In the genomic region with DNA sequence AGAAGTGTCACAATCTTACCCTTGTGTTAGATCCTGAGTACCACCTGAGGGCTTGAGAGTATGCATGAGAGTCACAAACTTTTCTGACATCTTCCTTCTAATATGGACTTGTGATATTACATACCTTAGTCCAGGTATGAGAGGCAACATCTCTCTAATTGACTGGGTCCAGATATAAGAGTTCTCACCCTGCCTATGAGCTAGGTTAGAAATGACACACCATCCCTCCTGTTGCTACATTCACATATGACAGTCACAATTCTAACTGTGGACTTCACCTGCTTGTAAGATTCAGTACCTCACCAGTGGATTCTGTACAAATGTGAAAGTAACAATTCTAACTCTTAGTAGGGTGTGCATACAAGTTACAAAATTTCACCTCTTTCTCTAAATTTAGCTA, we compare ENCODE assay signal across 17 cellular contexts.
DNase-seq lines count a peak whose midpoint lies in the region; ATAC-seq lines count a peak whose summit lies in the region.
"Had no signal": no experiment of that assay in that cellular context is flagged by ENCODE, and none has a peak within 500 bp of the region (broad histone marks: within the 10 kb centered on the region; RNA-seq: fewer than 3 reads in every experiment).

No MANE protein-coding gene starts in this region.

- intact Hi-C loops in activated CD4-positive, alpha-beta T cell treated with anti-CD3 and anti-CD28 coated beads for 36 hours (cut with DNase I, micrococcal nuclease) = no loop called here

- DNase-seq in activated CD4-positive, alpha-beta T cell treated with anti-CD3 and anti-CD28 coated beads for 36 hours = no peak
- no peak for DNase-seq in activated CD4-positive, alpha-beta T cell treated with anti-CD3 and anti-CD28 coated beads for 48 hours
- no peak for DNase-seq in activated naive CD4-positive, alpha-beta T cell treated with anti-CD3 and anti-CD28 coated beads, Interleukin-2, amount 50 U/mL, for 16 hours
- DNase-seq in stimulated activated naive CD8-positive, alpha-beta T cell treated with anti-CD3 and anti-CD28 coated beads, Interleukin-15, amount 100 ng/mL, for 72 hours = no peak
- no peak for DNase-seq in stimulated activated naive CD8-positive, alpha-beta T cell treated with anti-CD3 and anti-CD28 coated beads, Interleukin-15, Interleukin-2, amounts not matched to agents 100 U/mL and 50 U/mL, for 24 hours
- peak in 1 of 2 donors; percentile 38 for DNase-seq in stimulated activated effector memory CD8-positive, alpha-beta T cell treated with anti-CD3 and anti-CD28 coated beads, Interleukin-12 subunit alpha, Interleukin-12 subunit beta, amount 100 ng/mL, for 72 hours (ENCODE audit: low spot score in 2 of 2)
- DNase-seq: AML-193; Caco-2; Calu3; CD4-positive, alpha-beta T cell; CD8-positive, alpha-beta T cell; DMS79 treated with DMSO at 0.1 percent for 48 hours; GF-D8 had no signal

- no peak overlapping the region for H3K4me3 Mint-ChIP-seq in activated CD4-positive, alpha-beta T cell treated with anti-CD3 and anti-CD28 coated beads for 36 hours
- H3K4me3 Mint-ChIP-seq in activated naive CD4-positive, alpha-beta T cell treated with anti-CD3 and anti-CD28 coated beads, Interleukin-2, amount 50 U/mL, for 24 hours = no peak overlapping the region
- H3K4me3 Mint-ChIP-seq in stimulated activated naive CD8-positive, alpha-beta T cell treated with anti-CD3 and anti-CD28 coated beads, Interleukin-15, amount 100 ng/mL, for 72 hours = no peak overlapping the region
- H3K4me3 Mint-ChIP-seq in stimulated activated effector memory CD8-positive, alpha-beta T cell treated with anti-CD3 and anti-CD28 coated beads, Interleukin-12 subunit alpha, Interleukin-12 subunit beta, amount 100 ng/mL, for 72 hours = no peak overlapping the region
- H3K4me3 Mint-ChIP-seq: B cell; CD4-positive, alpha-beta T cell; CD8-positive, alpha-beta T cell had no signal

- H3K4me1 Mint-ChIP-seq in activated CD4-positive, alpha-beta T cell treated with anti-CD3 and anti-CD28 coated beads for 36 hours = peaks cover 50% of the 10 kb centered on the region
- H3K4me1 Mint-ChIP-seq in activated naive CD4-positive, alpha-beta T cell treated with anti-CD3 and anti-CD28 coated beads, Interleukin-2, amount 50 U/mL, for 24 hours = peaks cover 37% of the 10 kb centered on the region
- H3K4me1 Mint-ChIP-seq in stimulated activated naive CD8-positive, alpha-beta T cell treated with anti-CD3 and anti-CD28 coated beads, Interleukin-15, amount 100 ng/mL, for 72 hours = peaks cover 32% of the 10 kb centered on the region
- H3K4me1 Mint-ChIP-seq in stimulated activated effector memory CD8-positive, alpha-beta T cell treated with anti-CD3 and anti-CD28 coated beads, Interleukin-12 subunit alpha, Interleukin-12 subunit beta, amount 100 ng/mL, for 72 hours = peaks cover 7% of the 10 kb centered on the region

- POLR2A ChIA-PET in activated CD4-positive, alpha-beta T cell treated with anti-CD3 and anti-CD28 coated beads for 36 hours (lab: Charles Lee) = interaction anchor here (0.7 kb wide), 1 partner anchor 110 kb away, joined by 4 read pairs; no protein-coding TSS in a partner anchor

- no peaks in the 10 kb centered on the region for H3K36me3 Mint-ChIP-seq in activated CD4-positive, alpha-beta T cell treated with anti-CD3 and anti-CD28 coated beads for 36 hours (ENCODE audit: low read depth)
- no peaks in the 10 kb centered on the region for H3K36me3 Mint-ChIP-seq in activated naive CD4-positive, alpha-beta T cell treated with anti-CD3 and anti-CD28 coated beads, Interleukin-2, amount 50 U/mL, for 24 hours
- H3K36me3 Mint-ChIP-seq in stimulated activated effector memory CD8-positive, alpha-beta T cell treated with anti-CD3 and anti-CD28 coated beads, Interleukin-12 subunit alpha, Interleukin-12 subunit beta, amount 100 ng/mL, for 72 hours = no peaks in the 10 kb centered on the region
- H3K36me3 Mint-ChIP-seq: CD8-positive, alpha-beta T cell had no signal

- H3K27ac Mint-ChIP-seq in activated CD4-positive, alpha-beta T cell treated with anti-CD3 and anti-CD28 coated beads for 36 hours = no peak overlapping the region
- H3K27ac Mint-ChIP-seq in activated naive CD4-positive, alpha-beta T cell treated with anti-CD3 and anti-CD28 coated beads, Interleukin-2, amount 50 U/mL, for 24 hours = peak overlapping the region; percentile 35
- H3K27ac Mint-ChIP-seq in stimulated activated naive CD8-positive, alpha-beta T cell treated with anti-CD3 and anti-CD28 coated beads, Interleukin-15, amount 100 ng/mL, for 72 hours = peak overlapping the region in 1 of 2 donors; percentile 57
- H3K27ac Mint-ChIP-seq in stimulated activated effector memory CD8-positive, alpha-beta T cell treated with anti-CD3 and anti-CD28 coated beads, Interleukin-12 subunit alpha, Interleukin-12 subunit beta, amount 100 ng/mL, for 72 hours = no peak overlapping the region
- H3K27ac Mint-ChIP-seq: B cell; CD4-positive, alpha-beta T cell; CD8-positive, alpha-beta T cell had no signal

- peak; percentile 43 for ATAC-seq in activated CD4-positive, alpha-beta T cell treated with anti-CD3 and anti-CD28 coated beads for 36 hours
- ATAC-seq in stimulated activated naive CD8-positive, alpha-beta T cell treated with anti-CD3 and anti-CD28 coated beads, Interleukin-15, amount 100 ng/mL, for 72 hours = peak; percentile 54
- ATAC-seq in stimulated activated naive CD8-positive, alpha-beta T cell treated with anti-CD3 and anti-CD28 coated beads, Interleukin-15, Interleukin-2, amounts not matched to agents 100 U/mL and 50 U/mL, for 24 hours = no peak
- peak; percentile 73 for ATAC-seq in stimulated activated effector memory CD8-positive, alpha-beta T cell treated with anti-CD3 and anti-CD28 coated beads, Interleukin-12 subunit alpha, Interleukin-12 subunit beta, amount 100 ng/mL, for 72 hours
- no peak for ATAC-seq in GM18870 (IDR thresholded peaks at IDR 0.05; ENCODE audit: unreplicated experiment)
- ATAC-seq: A549; CD8-positive, alpha-beta T cell had no signal

- no peaks in the 10 kb centered on the region for H3K9me3 Mint-ChIP-seq in activated CD4-positive, alpha-beta T cell treated with anti-CD3 and anti-CD28 coated beads for 36 hours (ENCODE audit: low read depth)
- H3K9me3 Mint-ChIP-seq in activated naive CD4-positive, alpha-beta T cell treated with anti-CD3 and anti-CD28 coated beads, Interleukin-2, amount 50 U/mL, for 24 hours = no peaks in the 10 kb centered on the region
- no peaks in the 10 kb centered on the region for H3K9me3 Mint-ChIP-seq in stimulated activated naive CD8-positive, alpha-beta T cell treated with anti-CD3 and anti-CD28 coated beads, Interleukin-15, amount 100 ng/mL, for 72 hours
- no peaks in the 10 kb centered on the region for H3K9me3 Mint-ChIP-seq in stimulated activated effector memory CD8-positive, alpha-beta T cell treated with anti-CD3 and anti-CD28 coated beads, Interleukin-12 subunit alpha, Interleukin-12 subunit beta, amount 100 ng/mL, for 72 hours
- H3K9me3 Mint-ChIP-seq: CD4-positive, alpha-beta T cell; CD8-positive, alpha-beta T cell had no signal

- no peaks in the 10 kb centered on the region for H3K27me3 Mint-ChIP-seq in activated CD4-positive, alpha-beta T cell treated with anti-CD3 and anti-CD28 coated beads for 36 hours
- H3K27me3 Mint-ChIP-seq in activated naive CD4-positive, alpha-beta T cell treated with anti-CD3 and anti-CD28 coated beads, Interleukin-2, amount 50 U/mL, for 24 hours = no peaks in the 10 kb centered on the region
- no peaks in the 10 kb centered on the region for H3K27me3 Mint-ChIP-seq in stimulated activated naive CD8-positive, alpha-beta T cell treated with anti-CD3 and anti-CD28 coated beads, Interleukin-15, amount 100 ng/mL, for 72 hours
- H3K27me3 Mint-ChIP-seq: B cell; CD4-positive, alpha-beta T cell had no signal

- CTCF ChIA-PET in activated CD4-positive, alpha-beta T cell treated with anti-CD3 and anti-CD28 coated beads for 36 hours (lab: Charles Lee) = interaction anchor here (0.5 kb wide), 1 partner anchor 26 kb away, joined by 3 read pairs; no protein-coding TSS in a partner anchor

Comparison
In these comparisons a context has a peak if more than half of its experiments do, and no peak if none do; other contexts are left out.
1. ATAC-seq: peak in activated CD4-positive, alpha-beta T cell treated with anti-CD3 and anti-CD28 coated beads for 36 hours (single experiment), stimulated activated naive CD8-positive, alpha-beta T cell treated with anti-CD3 and anti-CD28 coated beads, Interleukin-15, amount 100 ng/mL, for 72 hours (single experiment) and stimulated activated effector memory CD8-positive, alpha-beta T cell treated with anti-CD3 and anti-CD28 coated beads, Interleukin-12 subunit alpha, Interleukin-12 subunit beta, amount 100 ng/mL, for 72 hours (single experiment); none in stimulated activated naive CD8-positive, alpha-beta T cell treated with anti-CD3 and anti-CD28 coated beads, Interleukin-15, Interleukin-2, amounts not matched to agents 100 U/mL and 50 U/mL, for 24 hours (single experiment) and GM18870 (single experiment).